Comparison of ENCODE assay signal across 8 cellular contexts in the genomic region with DNA sequence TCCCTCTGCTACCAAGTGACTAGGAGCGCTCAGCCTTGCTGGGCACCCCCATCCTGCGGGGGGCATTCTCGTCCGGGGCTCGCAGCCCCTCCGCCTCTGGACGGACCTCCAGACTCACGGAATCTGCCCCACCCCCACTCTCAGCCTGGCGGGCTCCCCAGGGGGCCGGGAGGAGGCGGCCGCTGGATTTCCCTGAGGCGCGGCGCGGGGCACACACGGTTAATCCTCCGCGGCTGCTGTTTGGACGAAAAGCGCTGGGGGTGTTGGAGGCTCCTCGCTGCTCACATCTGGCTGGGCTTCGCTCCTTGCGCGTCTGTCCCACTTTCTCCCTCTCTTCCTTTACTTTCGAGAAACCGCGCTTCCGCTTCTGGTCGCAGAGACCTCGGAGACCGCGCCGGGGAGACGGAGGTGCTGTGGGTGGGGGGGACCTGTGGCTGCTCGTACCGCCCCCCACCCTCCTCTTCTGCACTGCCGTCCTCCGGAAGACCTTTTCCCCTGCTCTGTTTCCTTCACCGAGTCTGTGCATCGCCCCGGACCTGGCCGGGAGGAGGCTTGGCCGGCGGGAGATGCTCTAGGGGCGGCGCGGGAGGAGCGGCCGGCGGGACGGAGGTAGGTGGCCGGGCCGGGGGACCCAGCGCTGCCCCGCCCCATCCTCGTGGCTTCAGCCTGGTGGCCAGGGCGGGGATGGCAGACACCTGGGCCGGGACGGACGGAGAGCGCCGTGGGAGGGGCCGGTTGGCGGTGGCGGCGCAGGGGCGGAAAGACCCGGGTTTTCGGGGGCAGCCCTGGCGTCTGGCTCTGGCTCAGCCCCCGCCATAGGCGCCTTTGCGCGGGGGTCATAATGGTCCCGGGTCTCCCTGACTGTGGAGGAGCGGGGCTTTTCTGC. TPM values are rescaled to one million over a fixed set of nuclear protein-coding genes. Genes with fewer than 3 reads are reported as not detected.
A peak's percentile ranks its signal among the peaks of the same experiment; 100 is the strongest.
DNase-seq lines count a peak whose midpoint lies in the region; ATAC-seq lines count a peak whose summit lies in the region.

Gene C1QTNF1, plus strand, starts transcription at position 284 of the 886 bp plus-strand sequence. CDS start 19,800 bp downstream, outside the sequence.

- H3K4me3 Mint-ChIP-seq in activated CD4-positive, alpha-beta T cell treated with anti-CD3 and anti-CD28 coated beads for 36 hours, result peak within 1 kb of the TSS; percentile 71

- H3K4me1 ChIP-seq in ectodermal cell (ENCODE audit: control insufficient read depth, insufficient read depth, low read length), result peaks cover 11% of the 10 kb centered on the region
- H3K4me1 ChIP-seq in mesendoderm (ENCODE audit: control insufficient read depth, low read depth, low read length), result peaks cover 2% of the 10 kb centered on the region
- peaks cover 11% of the 10 kb centered on the region for H3K4me1 ChIP-seq in thymus (ENCODE audit: control insufficient read depth, insufficient read depth, low read length)

- peaks cover 83% of the 10 kb centered on the region for H3K27me3 ChIP-seq in ectodermal cell (ENCODE audit: control insufficient read depth, insufficient read depth, low read length, poor library complexity, severe bottlenecking)
- peaks cover 8% of the 10 kb centered on the region for H3K27me3 ChIP-seq in mesendoderm (ENCODE audit: insufficient read depth, low read length, poor library complexity)
- peaks cover 2% of the 10 kb centered on the region for H3K27me3 ChIP-seq in thymus (ENCODE audit: control insufficient read depth, insufficient read depth)

- no peaks in the 10 kb centered on the region for H3K9me3 Mint-ChIP-seq in activated CD4-positive, alpha-beta T cell treated with anti-CD3 and anti-CD28 coated beads for 36 hours (ENCODE audit: low read depth)

- H2BK120ac ChIP-seq in mesendoderm (ENCODE audit: low read depth, low read length), result no peak within 1 kb of the TSS

- intact Hi-C loops in activated CD4-positive, alpha-beta T cell treated with anti-CD3 and anti-CD28 coated beads for 36 hours (cut with DNase I, micrococcal nuclease), result no loop called here

- no peak within 1 kb of the TSS for H4K8ac ChIP-seq in mesendoderm (ENCODE audit: low read depth, low read length)

- CTCF ChIA-PET in activated CD4-positive, alpha-beta T cell treated with anti-CD3 and anti-CD28 coated beads for 36 hours (lab: Charles Lee), result interaction anchor here (0.6 kb wide), 1 partner anchor 9 kb away, joined by 3 read pairs; no protein-coding TSS in a partner anchor

- no peak within 1 kb of the TSS for H4K5ac ChIP-seq in mesendoderm (ENCODE audit: low read length)

- WGBS in ectodermal cell, 2 experiments, result 1% methylated on average over 77 of the region's 77 CpGs
- WGBS in mesendoderm (ENCODE audit: extremely low coverage, insufficient coverage, low lambda C conversion rate), result no CpG with 5 or more reads among the region's 77 CpGs
- WGBS in thymus, result 2% methylated on average over 77 of the region's 77 CpGs

- H3K27ac ChIP-seq in ectodermal cell (ENCODE audit: insufficient read depth, low read depth, low read length, poor library complexity, severe bottlenecking), result no peak within 1 kb of the TSS
- no peak within 1 kb of the TSS for H3K27ac ChIP-seq in mesendoderm (ENCODE audit: low read depth, low read length)
- peak within 1 kb of the TSS; percentile 52 for H3K27ac ChIP-seq in thymus (ENCODE audit: low read depth)

- peak within 1 kb of the TSS; percentile 83 for H3K4me2 ChIP-seq in mesendoderm (ENCODE audit: low read length)

- H3K23ac ChIP-seq in mesendoderm (ENCODE audit: low read length), result peak within 1 kb of the TSS; percentile 34

- H3K79me2 ChIP-seq in mesendoderm (ENCODE audit: control insufficient read depth, insufficient read depth, low read length), result no peaks in the 10 kb centered on the region

- H3K79me1 ChIP-seq in mesendoderm (ENCODE audit: low read length), result no peaks in the 10 kb centered on the region

- ATAC-seq in activated CD4-positive, alpha-beta T cell treated with anti-CD3 and anti-CD28 coated beads for 36 hours, result peak; percentile 75
- ATAC-seq in GM18870 (IDR thresholded peaks at IDR 0.05; ENCODE audit: unreplicated experiment), result no peak

- no peak within 1 kb of the TSS for H3K18ac ChIP-seq in mesendoderm (ENCODE audit: low read length)

- H3K9me3 ChIP-seq in ectodermal cell (ENCODE audit: control insufficient read depth, low read length), result no peaks in the 10 kb centered on the region
- no peaks in the 10 kb centered on the region for H3K9me3 ChIP-seq in thymus (ENCODE audit: control insufficient read depth)

- H3K4me3 ChIP-seq in ectodermal cell (ENCODE audit: insufficient read depth, low read depth, low read length), result peak within 1 kb of the TSS; percentile 52
- peak within 1 kb of the TSS; percentile 37 for H3K4me3 ChIP-seq in mesendoderm (ENCODE audit: low read length)
- peak within 1 kb of the TSS; percentile 62 for H3K4me3 ChIP-seq in thymus (ENCODE audit: low read length)

- peaks cover 34% of the 10 kb centered on the region for H3K27me3 Mint-ChIP-seq in activated CD4-positive, alpha-beta T cell treated with anti-CD3 and anti-CD28 coated beads for 36 hours

- H3K36me3 Mint-ChIP-seq in activated CD4-positive, alpha-beta T cell treated with anti-CD3 and anti-CD28 coated beads for 36 hours (ENCODE audit: low read depth), result no peaks in the 10 kb centered on the region

- no peak within 1 kb of the TSS for H2AK5ac ChIP-seq in mesendoderm (ENCODE audit: low read length)

- H3K4ac ChIP-seq in mesendoderm (ENCODE audit: low read depth, low read length), result no peak within 1 kb of the TSS

- DNase-seq in activated CD4-positive, alpha-beta T cell treated with anti-CD3 and anti-CD28 coated beads for 36 hours, result peak; percentile 56
- no peak for DNase-seq in activated CD4-positive, alpha-beta T cell treated with anti-CD3 and anti-CD28 coated beads, Interleukin-2, amount 50 U/mL, for 4 hours
- DNase-seq in T1000 (lab: John Stamatoyannopoulos, UW), result peak; percentile 16
- peak; percentile 61 for DNase-seq in mesendoderm
- DNase-seq in C1 segment of cervical spinal cord (lab: John Stamatoyannopoulos, UW), result no peak

- POLR2A ChIA-PET in activated CD4-positive, alpha-beta T cell treated with anti-CD3 and anti-CD28 coated beads for 36 hours (lab: Charles Lee), result no interaction called here

- peaks cover 3% of the 10 kb centered on the region for H3K4me1 Mint-ChIP-seq in activated CD4-positive, alpha-beta T cell treated with anti-CD3 and anti-CD28 coated beads for 36 hours

- H3K56ac ChIP-seq in mesendoderm (ENCODE audit: low read length), result peak within 1 kb of the TSS; percentile 82

- peak within 1 kb of the TSS; percentile 19 for H3K27ac Mint-ChIP-seq in activated CD4-positive, alpha-beta T cell treated with anti-CD3 and anti-CD28 coated beads for 36 hours

- H3K36me3 ChIP-seq in ectodermal cell (ENCODE audit: control insufficient read depth, insufficient read depth, low read length) (no peaks in the 10 kb centered on the region), mesendoderm (ENCODE audit: control insufficient read depth, insufficient read depth, low read length) (no peaks in the 10 kb centered on the region), thymus (ENCODE audit: control insufficient read depth, insufficient read depth) (no peaks in the 10 kb centered on the region)

- no peak within 1 kb of the TSS for H2BK5ac ChIP-seq in mesendoderm (ENCODE audit: low read length)

- H3K9ac ChIP-seq in mesendoderm (ENCODE audit: low read length), result peak within 1 kb of the TSS; percentile 55

- no peak within 1 kb of the TSS for H2BK15ac ChIP-seq in mesendoderm (replicated peaks; ENCODE audit: low read depth)

RNA-seq across cellular contexts. Expression of gene C1QTNF1, which starts in this region (rescaled TPM):
- total RNA-seq in activated CD4-positive, alpha-beta T cell treated with anti-CD3 and anti-CD28 coated beads for 36 hours, result under 1 TPM in 1 of 2 experiments, not detected in 1; 0.14 TPM
- polyA plus RNA-seq in ectodermal cell (2013, experiment 1 of 4), result 6.1 TPM
- polyA plus RNA-seq in ectodermal cell (2013, experiment 2 of 4), result 6.4 TPM
- 3.3 TPM for polyA plus RNA-seq in ectodermal cell (2013, experiment 3 of 4)
- 3.6 TPM for polyA plus RNA-seq in ectodermal cell (2013, experiment 4 of 4)
- 0.49 TPM for polyA plus RNA-seq in mesendoderm (2013, experiment 1 of 2)
- polyA plus RNA-seq in mesendoderm (2013, experiment 2 of 2), result 0.34 TPM
- polyA plus RNA-seq in thymus, result 34.9 TPM

Comparison
In these comparisons a context has a peak if more than half of its experiments do, and no peak if none do; other contexts are left out.
1. Peak in DNase-seq and ATAC-seq in activated CD4-positive, alpha-beta T cell treated with anti-CD3 and anti-CD28 coated beads for 36 hours; RNA of the gene not detected or under 1 TPM.
2. DNase-seq: peak in T1000 (single experiment) and mesendoderm (single experiment); none in activated CD4-positive, alpha-beta T cell treated with anti-CD3 and anti-CD28 coated beads, Interleukin-2, amount 50 U/mL, for 4 hours (0 of 2) and C1 segment of cervical spinal cord (0 of 14).
3. Peak in every context shown above with its lines, with median percentiles within 50 percentile points of each other: H3K4me3 ChIP-seq.